9 cellular contexts compared by ENCODE assay signal in the genomic region with DNA sequence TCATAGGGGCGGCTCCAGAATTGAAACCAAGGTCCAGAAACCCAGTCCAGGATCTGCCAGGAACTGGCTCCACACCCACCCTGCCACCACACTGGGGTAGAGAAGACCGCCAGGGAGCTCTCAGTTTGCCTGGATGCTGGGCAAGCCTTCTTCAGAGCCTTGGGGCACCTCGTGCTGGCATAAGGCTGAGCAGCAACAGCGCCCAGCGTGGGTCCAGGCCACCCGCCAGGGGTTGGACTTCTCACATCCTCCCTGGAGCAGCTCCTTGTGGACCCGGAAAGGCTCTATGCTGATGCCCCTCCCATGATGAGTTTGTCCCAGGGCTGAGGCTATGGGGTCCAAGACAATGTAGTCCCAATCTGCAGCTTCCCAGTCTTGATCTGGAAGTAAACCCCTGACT. TPM values are rescaled to one million over a fixed set of nuclear protein-coding genes. Genes with fewer than 3 reads are reported as not detected.
"Had no signal": no experiment of that assay in that cellular context is flagged by ENCODE, and none has a peak within 500 bp of the region (broad histone marks: within the 10 kb centered on the region; RNA-seq: fewer than 3 reads in every experiment).

No MANE protein-coding gene starts in this region.

- H2AFZ ChIP-seq: GM23248, GM23338 had no signal

- H3K9ac ChIP-seq: GM23248 had no signal

- H3K4me2 ChIP-seq: GM23338 had no signal

- H3K4me1 ChIP-seq: HAP-1 had no signal

- H3K9me3 ChIP-seq: HAP-1 had no signal

- DNase-seq: GM23248, GOT3, H9, HCEC 1CT, HFFc6 had no signal

- H3K27ac ChIP-seq: GM23248 had no signal

- H3K36me3 ChIP-seq: HAP-1 had no signal

- ATAC-seq: GM23338, HCT116 had no signal

- H3K4me3 ChIP-seq: GM23248, GM23338, HAP-1 had no signal

RNA-seq across cellular contexts. Expression of gene ALX4, which starts 29.7 kb away (rescaled TPM):
- total RNA-seq: GM23248, GM23338, H1, H9 had no signal
- polyA plus RNA-seq: GM23248, GM23338, H1 had no signal
